In genomic region chr3:177169936-177170722, GRCh38 we compare ENCODE assay signal across 1 cellular context.
TF ChIP-seq lines count a peak whose summit lies in the region.

No MANE protein-coding gene starts in this region.

TF ChIP-seq in H1, 55 proteins besides CTCF, POLR2A, EP300 and RAD21 (continued from another document):
- no peak for TF ChIP-seq CHD7 (IDR thresholded peaks at IDR 0.05; ENCODE audit: insufficient replicate concordance, low read length)
- no peak for TF ChIP-seq SUZ12 (IDR thresholded peaks at IDR 0.05; ENCODE audit: low read length)
- TF ChIP-seq HDAC2 (IDR thresholded peaks at IDR 0.05; ENCODE audit: borderline replicate concordance in 1 of 2, low read depth in 2 of 2, low read length in 2 of 2), result no peak
- TF ChIP-seq KDM5A (IDR thresholded peaks at IDR 0.05; ENCODE audit: low read length), result no peak
- TF ChIP-seq, protein P1, sequence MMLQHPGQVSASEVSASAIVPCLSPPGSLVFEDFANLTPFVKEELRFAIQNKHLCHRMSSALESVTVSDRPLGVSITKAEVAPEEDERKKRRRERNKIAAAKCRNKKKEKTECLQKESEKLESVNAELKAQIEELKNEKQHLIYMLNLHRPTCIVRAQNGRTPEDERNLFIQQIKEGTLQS (IDR thresholded peaks at IDR 0.05; ENCODE audit: insufficient read depth, low read depth, low read length), result no peak
- no peak for TF ChIP-seq EZH2 (IDR thresholded peaks at IDR 0.05; ENCODE audit: low read depth, low read length, severe bottlenecking)
- no peak for TF ChIP-seq GTF2F1 (IDR thresholded peaks at IDR 0.05; ENCODE audit: borderline replicate concordance, low read depth, low read length)
- TF ChIP-seq POU5F1 (IDR thresholded peaks at IDR 0.05; ENCODE audit: low read depth, low read length), result no peak
- TF ChIP-seq SIN3A (conservative IDR thresholded peaks at IDR 0.05 in 1 of 2, IDR thresholded peaks at IDR 0.05 in 1 of 2; ENCODE audit: low read depth in 1 of 2, low read length in 2 of 2), result no peak
- TF ChIP-seq SP1 (IDR thresholded peaks at IDR 0.05; ENCODE audit: low read depth, low read length), result no peak
- no peak for TF ChIP-seq SP4 (IDR thresholded peaks at IDR 0.05; ENCODE audit: low read length)
TF ChIP-seq in H1: peak in this region for 0.
